In genomic region chr19:40575326-40575725, GRCh38 we compare ENCODE assay signal across 15 cellular contexts. TPM values are rescaled to one million over a fixed set of nuclear protein-coding genes. Genes with fewer than 3 reads are reported as not detected.
DNase-seq lines count a peak whose midpoint lies in the region; ATAC-seq and TF ChIP-seq lines count a peak whose summit lies in the region.
"Had no signal": no experiment of that assay in that cellular context is flagged by ENCODE, and none has a peak within 500 bp of the region (broad histone marks: within the 10 kb centered on the region; RNA-seq: fewer than 3 reads in every experiment).

No MANE protein-coding gene starts in this region.

- H3K4me2 ChIP-seq in GM23338, result peak overlapping the region; percentile 98
- peak overlapping the region; percentile 25 for H3K4me2 ChIP-seq in mesendoderm (ENCODE audit: low read length)

- intact Hi-C loops in Right ventricle myocardium inferior (cut with DNase I), result no loop called here

- H2BK120ac ChIP-seq in mesendoderm (ENCODE audit: low read depth, low read length), result no peak overlapping the region

- H3K36me3 ChIP-seq in CD4-positive, CD25-positive, alpha-beta regulatory T cell (ENCODE audit: control insufficient read depth, insufficient read depth, low read length), result peaks cover 14% of the 10 kb centered on the region
- H3K36me3 ChIP-seq in GM23338 (ENCODE audit: insufficient read depth) (0 out of 2 replicates have a peak, but pooled peaks cover 4% of the 10 kb centered on the region), mesendoderm (ENCODE audit: control insufficient read depth, insufficient read depth, low read length) (no peaks in the 10 kb centered on the region)

- WGBS in mesendoderm (ENCODE audit: extremely low coverage, insufficient coverage, low lambda C conversion rate), result no CpG with 5 or more reads among the region's 18 CpGs

- no peak overlapping the region for H4K8ac ChIP-seq in mesendoderm (ENCODE audit: low read depth, low read length)

- no peak for ATAC-seq in CD4-positive, CD25-positive, alpha-beta regulatory T cell (ENCODE audit: low read depth in 2 of 2)
- ATAC-seq in GM23338, result no peak
- no peak for ATAC-seq in Right ventricle myocardium inferior

- H2AK5ac ChIP-seq in mesendoderm (ENCODE audit: low read length), result no peak overlapping the region

- H3K27ac ChIP-seq in CD4-positive, CD25-positive, alpha-beta regulatory T cell (ENCODE audit: insufficient read depth, low read length, poor library complexity, severe bottlenecking), result no peak overlapping the region
- H3K27ac ChIP-seq in GM23338 (ENCODE audit: low read depth) (no peak overlapping the region), mesendoderm (ENCODE audit: low read depth, low read length) (no peak overlapping the region)

- no peak for DNase-seq in CD4-positive, CD25-positive, alpha-beta regulatory T cell
- DNase-seq in GM23338 (ENCODE audit: low spot score), result peak; percentile 32
- DNase-seq in mesendoderm, result no peak
- no peak for DNase-seq in Right ventricle myocardium inferior (ENCODE audit: missing footprints)
- no peak for DNase-seq in NCI-H1436 (lab: John Stamatoyannopoulos, UW)
- DNase-seq in NCI-H2107 treated with DMSO at 0.1 percent for 48 hours (lab: John Stamatoyannopoulos, UW; ENCODE audit: unreplicated experiment), result no peak
- DNase-seq: amniotic stem cell, C1 segment of cervical spinal cord, HFFc6, NCI-H187, OCI-M1, posterior cingulate gyrus had no signal

- peak overlapping the region; percentile 76 to 94 (median 85) for H3K4me3 Mint-ChIP-seq in CD4-positive, CD25-positive, alpha-beta regulatory T cell
- peak overlapping the region; percentile 60 for H3K4me3 Mint-ChIP-seq in GM23338
- peak overlapping the region; percentile 70 for H3K4me3 Mint-ChIP-seq in activated naive CD8-positive, alpha-beta T cell
- H3K4me3 Mint-ChIP-seq: HFFc6 had no signal

- peaks cover 4% of the 10 kb centered on the region; the same call in 1 of the 2 replicates for H3F3A ChIP-seq in GM23338 (replicated peaks; ENCODE audit: low read depth)

- no peaks in the 10 kb centered on the region for H3K9me3 ChIP-seq in CD4-positive, CD25-positive, alpha-beta regulatory T cell (ENCODE audit: control insufficient read depth in 2 of 2, low read length in 2 of 2)
- H3K9me3 ChIP-seq: SK-N-SH had no signal

- H3K79me2 ChIP-seq in GM23338 (replicated peaks; ENCODE audit: insufficient read depth) (no peaks in the 10 kb centered on the region), mesendoderm (ENCODE audit: control insufficient read depth, insufficient read depth, low read length) (no peaks in the 10 kb centered on the region)

- H3K4me1 Mint-ChIP-seq in CD4-positive, CD25-positive, alpha-beta regulatory T cell, result peaks cover 8 to 42% (median 22%) of the 10 kb centered on the region in 4 donors
- peaks cover 25% of the 10 kb centered on the region for H3K4me1 Mint-ChIP-seq in GM23338
- peaks cover 26% of the 10 kb centered on the region for H3K4me1 Mint-ChIP-seq in activated naive CD8-positive, alpha-beta T cell (ENCODE audit: low read depth)

- H3K56ac ChIP-seq in mesendoderm (ENCODE audit: low read length), result peak overlapping the region; percentile 86

- no peak overlapping the region for H3K4me3 ChIP-seq in CD4-positive, CD25-positive, alpha-beta regulatory T cell (ENCODE audit: low read depth, low read length)
- H3K4me3 ChIP-seq in GM23338, result peak overlapping the region; percentile 96
- no peak overlapping the region for H3K4me3 ChIP-seq in mesendoderm (ENCODE audit: low read length)

- peaks cover 8% of the 10 kb centered on the region for H3K36me3 Mint-ChIP-seq in CD4-positive, CD25-positive, alpha-beta regulatory T cell
- H3K36me3 Mint-ChIP-seq in GM23338 (ENCODE audit: low read depth), result peaks cover 7% of the 10 kb centered on the region
- H3K36me3 Mint-ChIP-seq in activated naive CD8-positive, alpha-beta T cell, result no peaks in the 10 kb centered on the region

- H4K20me1 ChIP-seq in GM23338 (replicated peaks; ENCODE audit: insufficient read depth), result peaks cover 10% of the 10 kb centered on the region; the same call in 1 of the 2 replicates

- H2BK5ac ChIP-seq in mesendoderm (ENCODE audit: low read length), result no peak overlapping the region

- peaks cover 28% of the 10 kb centered on the region for H3K4me1 ChIP-seq in CD4-positive, CD25-positive, alpha-beta regulatory T cell (ENCODE audit: control insufficient read depth, insufficient read depth, low read length, poor library complexity, severe bottlenecking)
- H3K4me1 ChIP-seq in GM23338 (ENCODE audit: insufficient read depth) (peaks cover 4% of the 10 kb centered on the region), mesendoderm (ENCODE audit: control insufficient read depth, low read depth, low read length) (peaks cover 4% of the 10 kb centered on the region)

- H3K9ac ChIP-seq in mesendoderm (ENCODE audit: low read length), result peak overlapping the region; percentile 77
- H3K9ac ChIP-seq: SK-N-SH had no signal

- no peak overlapping the region for H3K4ac ChIP-seq in mesendoderm (ENCODE audit: low read depth, low read length)

- H3K79me1 ChIP-seq in mesendoderm (ENCODE audit: low read length), result no peaks in the 10 kb centered on the region

- no peaks in the 10 kb centered on the region for H3K27me3 Mint-ChIP-seq in CD4-positive, CD25-positive, alpha-beta regulatory T cell
- peaks cover 12% of the 10 kb centered on the region for H3K27me3 Mint-ChIP-seq in GM23338 (ENCODE audit: insufficient read depth, low read depth, poor library complexity)
- no peaks in the 10 kb centered on the region for H3K27me3 Mint-ChIP-seq in activated naive CD8-positive, alpha-beta T cell
- H3K27me3 Mint-ChIP-seq: stimulated activated naive CD8-positive, alpha-beta T cell treated with anti-CD3 and anti-CD28 coated beads, Interleukin-15, amount 100 ng/mL, for 72 hours had no signal

- H3K27ac Mint-ChIP-seq in CD4-positive, CD25-positive, alpha-beta regulatory T cell, result peak overlapping the region; percentile 79 to 85 (median 83)
- no peak overlapping the region for H3K27ac Mint-ChIP-seq in GM23338
- peak overlapping the region; percentile 22 for H3K27ac Mint-ChIP-seq in activated naive CD8-positive, alpha-beta T cell
- H3K27ac Mint-ChIP-seq: HFFc6 had no signal

- H2AFZ ChIP-seq in GM23338, result peak overlapping the region; percentile 95; the same call in 1 of the 2 replicates

- no peak overlapping the region for H4K5ac ChIP-seq in mesendoderm (ENCODE audit: low read length)

- TF ChIP-seq CTCF in GM23338 (conservative IDR thresholded peaks at IDR 0.05; ENCODE audit: low read depth in 2 of 2), result no peak

- peak overlapping the region; percentile 44 for H3K18ac ChIP-seq in mesendoderm (ENCODE audit: low read length)

- H2BK15ac ChIP-seq in mesendoderm (replicated peaks; ENCODE audit: low read depth), result no peak overlapping the region

- peaks cover 0 to 2% (median 0%) of the 10 kb centered on the region in 7 donors for H3K9me3 Mint-ChIP-seq in CD4-positive, CD25-positive, alpha-beta regulatory T cell
- peaks cover 3% of the 10 kb centered on the region; the same call in 2 of the 3 replicates for H3K9me3 Mint-ChIP-seq in GM23338
- H3K9me3 Mint-ChIP-seq in activated naive CD8-positive, alpha-beta T cell (ENCODE audit: low read depth), result peaks cover 4% of the 10 kb centered on the region
- H3K9me3 Mint-ChIP-seq: HFFc6 had no signal

- H3K9me2 ChIP-seq in GM23338 (ENCODE audit: insufficient read depth), result peaks cover 9% of the 10 kb centered on the region
- H3K9me2 ChIP-seq: SK-N-SH had no signal

- H3K23ac ChIP-seq in mesendoderm (ENCODE audit: low read length), result no peak overlapping the region

- no peaks in the 10 kb centered on the region for H3K27me3 ChIP-seq in CD4-positive, CD25-positive, alpha-beta regulatory T cell (ENCODE audit: control insufficient read depth, insufficient read depth, low read length)
- peaks cover under 1% of the 10 kb centered on the region; the same call in 1 of the 2 replicates for H3K27me3 ChIP-seq in GM23338 (ENCODE audit: insufficient read depth)
- H3K27me3 ChIP-seq in mesendoderm (ENCODE audit: insufficient read depth, low read length, poor library complexity), result no peaks in the 10 kb centered on the region

TF ChIP-seq in GM23338, 12 proteins besides CTCF, POLR2A, EP300 and RAD21:
- TF ChIP-seq EZH2phosphoT487 (IDR thresholded peaks at IDR 0.05; ENCODE audit: unreplicated experiment), result no peak
- TF ChIP-seq ZNF331 (CRISPR knock-in tag; IDR thresholded peaks at IDR 0.05; ENCODE audit: low read depth), result no peak
- TF ChIP-seq EZH2 (IDR thresholded peaks at IDR 0.05; ENCODE audit: low read depth, unreplicated experiment), result no peak
- no peak for TF ChIP-seq ZNF114 (CRISPR knock-in tag; IDR thresholded peaks at IDR 0.05)

RNA-seq across cellular contexts. Expression of gene SHKBP1, which starts 1.3 kb away (rescaled TPM):
- total RNA-seq in CD4-positive, CD25-positive, alpha-beta regulatory T cell, result 195 TPM
- polyA plus RNA-seq in CD4-positive, CD25-positive, alpha-beta regulatory T cell, result 100 to 1,000 TPM; 120 to 172 (median 151) TPM
- total RNA-seq in GM23338 (2014; rRNA removed; shearing (Covaris generic)), result 60.0 and 63.2 TPM in 2 replicates
- 69.8 and 74.6 TPM in 2 replicates for polyA plus RNA-seq in GM23338 (2016; fragmentation: Nextera tagmentation; extraction: Ambion mirVana)
- polyA plus RNA-seq in mesendoderm (2013, experiment 1 of 2), result 52.1 TPM
- 49.6 TPM for polyA plus RNA-seq in mesendoderm (2013, experiment 2 of 2)
- total RNA-seq in Right ventricle myocardium inferior, result 20.6 TPM

RNA-seq across cellular contexts. Expression of gene LTBP4, which starts 25.8 kb away (rescaled TPM):
- 115 TPM for total RNA-seq in CD4-positive, CD25-positive, alpha-beta regulatory T cell
- 10 to 100 TPM; 20.7 to 32.0 (median 26.7) TPM for polyA plus RNA-seq in CD4-positive, CD25-positive, alpha-beta regulatory T cell
- 53.2 and 65.0 TPM in 2 replicates for total RNA-seq in GM23338 (2014; rRNA removed; shearing (Covaris generic))
- 48.4 and 50.3 TPM in 2 replicates for polyA plus RNA-seq in GM23338 (2016; fragmentation: Nextera tagmentation; extraction: Ambion mirVana)
- polyA plus RNA-seq in mesendoderm (2013, experiment 1 of 2), result 28.7 TPM
- 28.9 TPM for polyA plus RNA-seq in mesendoderm (2013, experiment 2 of 2)
- 324 TPM for total RNA-seq in Right ventricle myocardium inferior
